In genomic region chr15:42575188-42576039, GRCh38 we compare ENCODE assay signal across 7 cellular contexts.
A peak's percentile ranks its signal among the peaks of the same experiment; 100 is the strongest.
DNase-seq lines count a peak whose midpoint lies in the region; ATAC-seq and TF ChIP-seq lines count a peak whose summit lies in the region.

STARD9 (plus strand) TSS chr15:42575606; CDS start chr15:42575716, 110 bp downstream.

- ATAC-seq in GM18519 (IDR thresholded peaks at IDR 0.05; ENCODE audit: low FRiP score, unreplicated experiment) (peak; percentile 80), HG03045 (IDR thresholded peaks at IDR 0.05; ENCODE audit: unreplicated experiment) (peak; percentile 90)

- in situ Hi-C loops in astrocyte of the spinal cord (cut with HindIII; ENCODE audit: low sequenced_read_pairs) = no loop called here

- H3K4me3 ChIP-seq in astrocyte of the spinal cord (ENCODE audit: low read depth, low read length) (peak within 1 kb of the TSS; percentile 84), retinal pigment epithelial cell (ENCODE audit: low read length) (peak within 1 kb of the TSS; percentile 81)

- TF ChIP-seq CTCF in astrocyte of the spinal cord (IDR thresholded peaks at IDR 0.05; ENCODE audit: low read depth, low read length) = no peak
- no peak for TF ChIP-seq CTCF in retinal pigment epithelial cell (conservative IDR thresholded peaks at IDR 0.05; ENCODE audit: low read depth, low read length)

- DNase-seq in NCI-H2081 treated with DMSO at 0.1 percent for 48 hours (lab: John Stamatoyannopoulos, UW) (peak; percentile 88), T1000 (lab: John Stamatoyannopoulos, UW) (peak; percentile 98), astrocyte of the spinal cord (ENCODE audit: low read depth, low spot score) (peak; percentile 99), hypothalamus (lab: John Stamatoyannopoulos, UW) (peak; percentile 50 to 100 (median 97)), retinal pigment epithelial cell (ENCODE audit: low read depth) (peak; percentile 95)

Comparison
In these comparisons a context has a peak if more than half of its experiments do, and no peak if none do; other contexts are left out.
1. Peak in every context shown above with its lines: DNase-seq, ATAC-seq and H3K4me3 ChIP-seq.